Comparison of ENCODE assay signal across 19 cellular contexts in the genomic region with DNA sequence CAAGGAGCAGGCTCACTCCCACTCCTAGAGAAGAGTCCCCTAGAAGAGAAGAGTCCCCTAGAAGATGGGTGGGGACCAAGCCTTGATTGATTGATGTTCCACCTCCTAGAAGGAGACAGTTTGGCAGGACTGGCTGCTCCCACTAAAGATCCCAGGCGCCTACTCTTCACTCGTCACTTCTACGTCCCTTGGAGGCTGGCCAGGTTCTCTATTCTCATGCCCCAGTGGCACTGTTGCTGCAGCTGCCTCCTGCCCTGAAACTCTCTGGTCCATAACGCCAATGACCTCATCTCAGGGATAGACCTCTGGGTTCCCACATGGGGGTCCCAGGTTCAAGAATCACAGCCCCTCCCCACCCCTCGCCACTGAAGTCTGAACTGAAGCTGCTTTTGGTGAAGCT.
A peak's percentile ranks its signal among the peaks of the same experiment; 100 is the strongest.
DNase-seq lines count a peak whose midpoint lies in the region; ATAC-seq lines count a peak whose summit lies in the region.
"Had no signal": no experiment of that assay in that cellular context is flagged by ENCODE, and none has a peak within 500 bp of the region (broad histone marks: within the 10 kb centered on the region; RNA-seq: fewer than 3 reads in every experiment).

No MANE protein-coding gene starts in this region.

- H3K4me3 Mint-ChIP-seq in activated naive CD4-positive, alpha-beta T cell treated with anti-CD3 and anti-CD28 coated beads, Interleukin-2, amount 10 ng/mL, durations not matched to agents 7 days and 5 days, result no peak overlapping the region
- H3K4me3 Mint-ChIP-seq in stimulated activated memory B cell treated with anti-CD40 and anti-IgM and Interleukin-4, amounts not matched to agents 10 μg/mL and 1 μg/mL and 100 μg/mL, for 72 hours, result no peak overlapping the region

- H3K27me3 Mint-ChIP-seq in activated naive CD4-positive, alpha-beta T cell treated with anti-CD3 and anti-CD28 coated beads, Interleukin-2, amount 10 ng/mL, durations not matched to agents 7 days and 5 days, result no peaks in the 10 kb centered on the region
- no peaks in the 10 kb centered on the region for H3K27me3 Mint-ChIP-seq in stimulated activated memory B cell treated with anti-CD40 and anti-IgM and Interleukin-4, amounts not matched to agents 10 μg/mL and 1 μg/mL and 100 μg/mL, for 72 hours
- H3K27me3 Mint-ChIP-seq: CD4-positive, alpha-beta memory T cell had no signal

- H3K4me1 Mint-ChIP-seq in activated naive CD4-positive, alpha-beta T cell treated with anti-CD3 and anti-CD28 coated beads, Interleukin-2, amount 10 ng/mL, durations not matched to agents 7 days and 5 days, result peaks cover 80% of the 10 kb centered on the region
- peaks cover 65% of the 10 kb centered on the region for H3K4me1 Mint-ChIP-seq in stimulated activated memory B cell treated with anti-CD40 and anti-IgM and Interleukin-4, amounts not matched to agents 10 μg/mL and 1 μg/mL and 100 μg/mL, for 72 hours

- H3K27ac Mint-ChIP-seq in activated naive CD4-positive, alpha-beta T cell treated with anti-CD3 and anti-CD28 coated beads, Interleukin-2, amount 10 ng/mL, durations not matched to agents 7 days and 5 days, result peak overlapping the region; percentile 26
- H3K27ac Mint-ChIP-seq in stimulated activated memory B cell treated with anti-CD40 and anti-IgM and Interleukin-4, amounts not matched to agents 10 μg/mL and 1 μg/mL and 100 μg/mL, for 72 hours, result peak overlapping the region; percentile 56

- DNase-seq in NCI-H2029 (lab: John Stamatoyannopoulos, UW) (peak; percentile 15), NCI-H2029 treated with DMSO at 0.1 percent for 48 hours (lab: John Stamatoyannopoulos, UW) (no peak), SHP77 (lab: John Stamatoyannopoulos, UW) (peak; percentile 41 to 66), AG20443 (ENCODE audit: low spot score) (no peak)
- no peak for DNase-seq in activated naive CD4-positive, alpha-beta T cell treated with anti-CD3 and anti-CD28 coated beads, Interleukin-2, amount 10 ng/mL, durations not matched to agents 7 days and 5 days
- DNase-seq in activated naive CD4-positive, alpha-beta T cell (lab: John Stamatoyannopoulos, UW), result no peak
- DNase-seq in activated CD8-positive, alpha-beta memory T cell treated with anti-CD3 and anti-CD28 coated beads, Interleukin-2, amount 50 U/mL, for 4 hours, result no peak
- DNase-seq: Calu3, DMS53, EL, NCI-H1436, NCI-H2081 treated with DMSO at 0.1 percent for 48 hours, NCI-H510A, NCI-H774, PC-3, RPMI8226 had no signal

- peaks cover 17% of the 10 kb centered on the region for H3K9me3 Mint-ChIP-seq in activated naive CD4-positive, alpha-beta T cell treated with anti-CD3 and anti-CD28 coated beads, Interleukin-2, amount 10 ng/mL, durations not matched to agents 7 days and 5 days
- no peaks in the 10 kb centered on the region for H3K9me3 Mint-ChIP-seq in stimulated activated memory B cell treated with anti-CD40 and anti-IgM and Interleukin-4, amounts not matched to agents 10 μg/mL and 1 μg/mL and 100 μg/mL, for 72 hours

- CTCF ChIA-PET in activated naive CD4-positive, alpha-beta T cell treated with anti-CD3 and anti-CD28 coated beads, Interleukin-2, amount 10 ng/mL, durations not matched to agents 7 days and 5 days (lab: Charles Lee), result interaction anchor here (1.1 to 1.7 kb wide), 2 partner anchors 105 to 286 kb away, joined by 3 to 4 read pairs; a partner anchor contains a TSS

- no peak for ATAC-seq in stimulated activated memory B cell treated with anti-CD40 and anti-IgM and Interleukin-4, amounts not matched to agents 10 μg/mL and 1 μg/mL and 100 μg/mL, for 72 hours
- ATAC-seq: GM12878, PC-3 had no signal

- peaks cover 62% of the 10 kb centered on the region for H3K36me3 Mint-ChIP-seq in activated naive CD4-positive, alpha-beta T cell treated with anti-CD3 and anti-CD28 coated beads, Interleukin-2, amount 10 ng/mL, durations not matched to agents 7 days and 5 days
- H3K36me3 Mint-ChIP-seq in stimulated activated memory B cell treated with anti-CD40 and anti-IgM and Interleukin-4, amounts not matched to agents 10 μg/mL and 1 μg/mL and 100 μg/mL, for 72 hours, result peaks cover 24% of the 10 kb centered on the region

Comparison
In these comparisons a context has a peak if more than half of its experiments do, and no peak if none do; other contexts are left out.
1. DNase-seq: peak in NCI-H2029 (single experiment) and SHP77 (2 of 2); none in NCI-H2029 treated with DMSO at 0.1 percent for 48 hours (single experiment), activated naive CD4-positive, alpha-beta T cell treated with anti-CD3 and anti-CD28 coated beads, Interleukin-2, amount 10 ng/mL, durations not matched to agents 7 days and 5 days (single experiment), activated naive CD4-positive, alpha-beta T cell (0 of 4), AG20443 (single experiment) and activated CD8-positive, alpha-beta memory T cell treated with anti-CD3 and anti-CD28 coated beads, Interleukin-2, amount 50 U/mL, for 4 hours (single experiment).